ENCODE assay signal across 17 cellular contexts in the genomic region with DNA sequence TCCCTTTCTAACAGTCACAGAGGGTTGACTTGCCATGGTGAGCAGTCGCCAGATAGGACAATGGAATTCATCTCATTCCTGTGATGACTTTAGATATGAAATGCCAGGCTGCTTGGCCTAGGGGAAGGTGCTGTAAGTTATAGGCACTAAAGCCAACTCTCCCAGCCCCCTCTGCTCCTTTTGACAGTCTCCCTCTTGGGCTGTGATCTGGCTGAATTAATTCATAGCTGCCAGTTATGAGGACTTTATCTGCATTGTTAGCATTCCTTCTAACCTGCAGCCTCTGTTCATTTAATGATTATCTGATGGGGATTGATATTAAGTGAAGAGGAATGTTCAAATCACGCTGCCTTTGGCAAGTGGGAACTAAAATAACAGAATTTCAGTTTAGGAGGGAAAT.
DNase-seq lines count a peak whose midpoint lies in the region; TF ChIP-seq lines count a peak whose summit lies in the region.
"Had no signal": no experiment of that assay in that cellular context is flagged by ENCODE, and none has a peak within 500 bp of the region (broad histone marks: within the 10 kb centered on the region; RNA-seq: fewer than 3 reads in every experiment).

No MANE protein-coding gene starts in this region.

- DNase-seq in HFFc6 (no peak), amniotic epithelial cell (ENCODE audit: low read depth) (peak; percentile 10), right atrium auricular region (ENCODE audit: low spot score) (no peak), smooth muscle cell (lab: John Stamatoyannopoulos, UW; ENCODE audit: unreplicated experiment) (no peak), H4 (ENCODE audit: low spot score) (no peak), NCI-H1092 treated with DMSO at 0.1 percent for 48 hours (lab: John Stamatoyannopoulos, UW) (no peak), NCI-H1694 (lab: John Stamatoyannopoulos, UW) (no peak)
- DNase-seq: activated CD4-positive, alpha-beta T cell treated with anti-CD3 and anti-CD28 coated beads, Interleukin-2, amount 10 ng/mL, durations not matched to agents 24 days and 14 days; activated naive CD4-positive, alpha-beta T cell; dorsolateral prefrontal cortex; GDM1; KG1; NCI-H1092; NCI-H69; occipital lobe had no signal

- TF ChIP-seq CTCF in HFFc6 (IDR thresholded peaks at IDR 0.05) (no peak), right atrium auricular region (IDR thresholded peaks at IDR 0.05) (no peak), smooth muscle cell (IDR thresholded peaks at IDR 0.05; ENCODE audit: borderline replicate concordance, insufficient read depth, poor library complexity, severe bottlenecking) (no peak)

- H3F3A ChIP-seq in smooth muscle cell (ENCODE audit: low read depth): no peaks in the 10 kb centered on the region

- H3K27ac Mint-ChIP-seq in HFFc6: peak overlapping the region; percentile 62
- H3K27ac Mint-ChIP-seq: activated CD4-positive, alpha-beta T cell treated with anti-CD3 and anti-CD28 coated beads, Interleukin-2, amount 10 ng/mL, durations not matched to agents 24 days and 14 days had no signal

- H3K9me3 Mint-ChIP-seq in HFFc6: no peaks in the 10 kb centered on the region
- H3K9me3 Mint-ChIP-seq: activated CD4-positive, alpha-beta T cell treated with anti-CD3 and anti-CD28 coated beads, Interleukin-2, amount 10 ng/mL, durations not matched to agents 24 days and 14 days had no signal

- peak overlapping the region; percentile 3 for H2AFZ ChIP-seq in smooth muscle cell (ENCODE audit: low read depth)

- H4K20me1 ChIP-seq in smooth muscle cell (ENCODE audit: low read depth): no peaks in the 10 kb centered on the region
- H4K20me1 ChIP-seq: BLaER1 had no signal

- 86% methylated on average over 2 of the region's 2 CpGs for WGBS in smooth muscle cell (ENCODE audit: low lambda C conversion rate)

- peaks cover 77% of the 10 kb centered on the region for H3K4me1 Mint-ChIP-seq in HFFc6 (ENCODE audit: low read depth)
- H3K4me1 Mint-ChIP-seq: activated CD4-positive, alpha-beta T cell treated with anti-CD3 and anti-CD28 coated beads, Interleukin-2, amount 10 ng/mL, durations not matched to agents 24 days and 14 days had no signal

- H3K4me3 ChIP-seq in right atrium auricular region: no peak overlapping the region
- H3K4me3 ChIP-seq in smooth muscle cell: no peak overlapping the region
- H3K4me3 ChIP-seq: BLaER1, dorsolateral prefrontal cortex, esophagus muscularis mucosa had no signal

- no peaks in the 10 kb centered on the region for H3K36me3 ChIP-seq in right atrium auricular region
- no peaks in the 10 kb centered on the region for H3K36me3 ChIP-seq in smooth muscle cell (ENCODE audit: low read depth)
- H3K36me3 ChIP-seq: BLaER1, esophagus muscularis mucosa had no signal

- no peak overlapping the region for H3K4me3 Mint-ChIP-seq in HFFc6
- H3K4me3 Mint-ChIP-seq: activated CD4-positive, alpha-beta T cell treated with anti-CD3 and anti-CD28 coated beads, Interleukin-2, amount 10 ng/mL, durations not matched to agents 24 days and 14 days had no signal

- H3K4me2 ChIP-seq in smooth muscle cell: no peak overlapping the region
- H3K4me2 ChIP-seq: BLaER1 had no signal

- no peaks in the 10 kb centered on the region; the same call in 1 of the 2 replicates for H3K27me3 Mint-ChIP-seq in HFFc6 (ENCODE audit: insufficient read depth)

- no peaks in the 10 kb centered on the region for H3K36me3 Mint-ChIP-seq in HFFc6 (ENCODE audit: low read depth)

- no peaks in the 10 kb centered on the region for H3K27me3 ChIP-seq in right atrium auricular region
- H3K27me3 ChIP-seq in smooth muscle cell (ENCODE audit: low read depth): no peaks in the 10 kb centered on the region
- H3K27me3 ChIP-seq: BLaER1, dorsolateral prefrontal cortex, esophagus muscularis mucosa had no signal

- H3K4me1 ChIP-seq in right atrium auricular region (peaks cover 0 to 44% of the 10 kb centered on the region in 2 donors), smooth muscle cell (ENCODE audit: low read depth) (no peaks in the 10 kb centered on the region)
- H3K4me1 ChIP-seq: BLaER1 had no signal

- H3K79me2 ChIP-seq in smooth muscle cell (ENCODE audit: low read depth): no peaks in the 10 kb centered on the region

- H3K27ac ChIP-seq in right atrium auricular region (peak overlapping the region; percentile 1 to 57), smooth muscle cell (ENCODE audit: low read depth) (no peak overlapping the region)
- H3K27ac ChIP-seq: BLaER1, dorsolateral prefrontal cortex, esophagus muscularis mucosa had no signal

- no peak overlapping the region for H3K9ac ChIP-seq in smooth muscle cell (ENCODE audit: low read depth)
- H3K9ac ChIP-seq: BLaER1 had no signal

- H3K9me3 ChIP-seq in right atrium auricular region: no peaks in the 10 kb centered on the region
- no peaks in the 10 kb centered on the region for H3K9me3 ChIP-seq in smooth muscle cell (replicated peaks; ENCODE audit: low read depth)
- H3K9me3 ChIP-seq: BLaER1, esophagus muscularis mucosa had no signal
